8 cellular contexts compared by ENCODE assay signal in the genomic region with DNA sequence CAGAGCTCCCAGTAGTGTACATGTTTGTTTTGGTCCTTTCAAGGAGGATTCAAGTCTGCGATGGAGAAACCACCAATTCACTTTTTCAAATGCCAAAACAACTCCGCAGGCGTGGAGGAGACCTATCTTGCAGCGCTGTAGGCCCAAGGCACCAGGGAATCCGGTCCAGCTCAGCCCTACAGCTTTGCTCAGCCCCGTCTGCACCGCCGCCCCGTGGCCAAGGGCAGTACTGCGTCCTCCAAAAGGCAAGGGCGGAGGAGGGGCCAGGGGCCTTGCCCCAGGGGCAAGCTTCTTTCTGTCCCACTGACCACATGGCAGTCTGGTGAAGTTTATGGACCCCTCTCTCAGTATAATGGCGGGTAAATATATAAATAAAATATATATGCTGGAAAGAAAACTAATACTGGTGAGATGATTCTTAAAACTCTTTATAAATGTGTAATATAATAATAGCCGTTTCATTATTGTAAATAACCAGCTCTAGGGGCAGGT. TPM values are rescaled to one million over a fixed set of nuclear protein-coding genes. Genes with fewer than 3 reads are reported as not detected.
DNase-seq lines count a peak whose midpoint lies in the region; ATAC-seq, FAIRE-seq and TF ChIP-seq lines count a peak whose summit lies in the region.

No MANE protein-coding gene starts in this region.

- no peaks in the 10 kb centered on the region for H3K36me3 ChIP-seq in lung (ENCODE audit: control insufficient read depth in 2 of 2, insufficient read depth in 2 of 2, low read length in 2 of 2)

- H3K4me1 Mint-ChIP-seq in activated CD4-positive, alpha-beta memory T cell treated with anti-CD3 and anti-CD28 coated beads for 36 hours (ENCODE audit: low read depth): no peaks in the 10 kb centered on the region

- no peak for FAIRE-seq in H54 (lab: Jason Lieb, UNC)

- peak in 12 of 14 donors; percentile 7 to 82 (median 60) for DNase-seq in C1 segment of cervical spinal cord (lab: John Stamatoyannopoulos, UW)
- DNase-seq in H54 (ENCODE audit: insufficient read length, low spot score): peak; percentile 87
- DNase-seq in NCI-H69 (lab: John Stamatoyannopoulos, UW): peak; percentile 67
- DNase-seq in activated CD4-positive, alpha-beta memory T cell treated with anti-CD3 and anti-CD28 coated beads for 36 hours: peak; percentile 86
- peak; percentile 96 for DNase-seq in ecto neural progenitor cell (ENCODE audit: low spot score)
- peak; percentile 86 for DNase-seq in lung (ENCODE audit: low spot score)
- DNase-seq in stimulated activated CD8-positive, alpha-beta memory T cell treated with anti-CD3 and anti-CD28 coated beads, Interleukin-12 subunit alpha, Interleukin-12 subunit beta, amount 100 ng/mL, for 4 hours (ENCODE audit: low read depth): peak; percentile 40

- H3K27ac ChIP-seq in lung (ENCODE audit: low read depth in 1 of 2, low read length in 1 of 2): peak overlapping the region in 1 of 2 donors; percentile 56

- intact Hi-C loops in activated CD4-positive, alpha-beta memory T cell treated with anti-CD3 and anti-CD28 coated beads for 36 hours (cut with micrococcal nuclease): loop anchor here (10.0 kb wide), 1 partner anchor 61 kb away; a partner anchor contains a TSS

- H3K4me1 ChIP-seq in lung (ENCODE audit: control insufficient read depth in 2 of 2, insufficient read depth in 2 of 2, low read length in 2 of 2): no peaks in the 10 kb centered on the region

- H3K4me3 Mint-ChIP-seq in activated CD4-positive, alpha-beta memory T cell treated with anti-CD3 and anti-CD28 coated beads for 36 hours: no peak overlapping the region

- TF ChIP-seq CTCF in lung (IDR thresholded peaks at IDR 0.05; ENCODE audit: control extremely low read depth, extremely low read depth): peak; percentile 95

- H3K27ac Mint-ChIP-seq in activated CD4-positive, alpha-beta memory T cell treated with anti-CD3 and anti-CD28 coated beads for 36 hours: no peak overlapping the region

- H3K27me3 Mint-ChIP-seq in activated CD4-positive, alpha-beta memory T cell treated with anti-CD3 and anti-CD28 coated beads for 36 hours: peaks cover 23% of the 10 kb centered on the region

- peak; percentile 84 for ATAC-seq in lung (ENCODE audit: insufficient read depth, low FRiP score)
- no peak for ATAC-seq in GM21360 (IDR thresholded peaks at IDR 0.05; ENCODE audit: unreplicated experiment)

- no peak for TF ChIP-seq POLR2A in H54 (IDR thresholded peaks at IDR 0.05; ENCODE audit: low read depth, low read length)

- H3K9me3 Mint-ChIP-seq in activated CD4-positive, alpha-beta memory T cell treated with anti-CD3 and anti-CD28 coated beads for 36 hours: no peaks in the 10 kb centered on the region

- CTCF ChIA-PET in activated CD4-positive, alpha-beta memory T cell treated with anti-CD3 and anti-CD28 coated beads for 36 hours (lab: Charles Lee): interaction anchor here (0.5 to 4.3 kb wide), 33 partner anchors 8 to 362 kb away, joined by 3 to 18 read pairs (median 4); a partner anchor contains a TSS

- 9 to 13% methylated on average over 13 of the region's 13 CpGs for WGBS in lung, 2 donors

- POLR2A ChIA-PET in activated CD4-positive, alpha-beta memory T cell treated with anti-CD3 and anti-CD28 coated beads for 36 hours (lab: Charles Lee): no interaction called here

- no peaks in the 10 kb centered on the region for H3K36me3 Mint-ChIP-seq in activated CD4-positive, alpha-beta memory T cell treated with anti-CD3 and anti-CD28 coated beads for 36 hours

- H3K4me3 ChIP-seq in lung: no peak overlapping the region

- no peaks in the 10 kb centered on the region for H3K9me3 ChIP-seq in lung (ENCODE audit: control insufficient read depth in 2 of 2, insufficient read depth in 1 of 2, low read length in 1 of 2)

- no peaks in the 10 kb centered on the region for H3K27me3 ChIP-seq in lung (ENCODE audit: control insufficient read depth, insufficient read depth)

RNA-seq across cellular contexts. Expression of a gene that starts 0.7 kb away (rescaled TPM):
- not detected for total RNA-seq in activated CD4-positive, alpha-beta memory T cell treated with anti-CD3 and anti-CD28 coated beads for 36 hours
- 1 to 10 TPM; 1.1 to 6.8 TPM for total RNA-seq in lung
- polyA plus RNA-seq in lung: 1 to 10 TPM; 1.4 to 3.6 TPM

RNA-seq across cellular contexts. Expression of a gene that starts 13.3 kb away (rescaled TPM):
- total RNA-seq in activated CD4-positive, alpha-beta memory T cell treated with anti-CD3 and anti-CD28 coated beads for 36 hours: under 1 TPM; 0.41 to 0.62 TPM
- 10 to 100 TPM; 32.2 to 38.7 TPM for total RNA-seq in lung
- polyA plus RNA-seq in lung: 10 to 100 TPM in 1 of 2 donors, 1 to 10 TPM in 1; 9.9 to 17.0 TPM

Comparison
In these comparisons a context has a peak if more than half of its experiments do, and no peak if none do; other contexts are left out.
1. DNase-seq: peak in every context shown above with its lines; median percentile 96 in ecto neural progenitor cell; 87 in H54; 86 in activated CD4-positive, alpha-beta memory T cell treated with anti-CD3 and anti-CD28 coated beads for 36 hours; 86 in lung; 67 in NCI-H69; 60 in C1 segment of cervical spinal cord; 40 in stimulated activated CD8-positive, alpha-beta memory T cell treated with anti-CD3 and anti-CD28 coated beads, Interleukin-12 subunit alpha, Interleukin-12 subunit beta, amount 100 ng/mL, for 4 hours.
2. RNA of a gene that starts 13.3 kb away (total RNA-seq): 32.2 to 38.7 TPM in lung; 0.41 to 0.62 TPM in activated CD4-positive, alpha-beta memory T cell treated with anti-CD3 and anti-CD28 coated beads for 36 hours; every median in the first group is over 10 times any median in the second.